8 cellular contexts compared by ENCODE assay signal in the genomic region with DNA sequence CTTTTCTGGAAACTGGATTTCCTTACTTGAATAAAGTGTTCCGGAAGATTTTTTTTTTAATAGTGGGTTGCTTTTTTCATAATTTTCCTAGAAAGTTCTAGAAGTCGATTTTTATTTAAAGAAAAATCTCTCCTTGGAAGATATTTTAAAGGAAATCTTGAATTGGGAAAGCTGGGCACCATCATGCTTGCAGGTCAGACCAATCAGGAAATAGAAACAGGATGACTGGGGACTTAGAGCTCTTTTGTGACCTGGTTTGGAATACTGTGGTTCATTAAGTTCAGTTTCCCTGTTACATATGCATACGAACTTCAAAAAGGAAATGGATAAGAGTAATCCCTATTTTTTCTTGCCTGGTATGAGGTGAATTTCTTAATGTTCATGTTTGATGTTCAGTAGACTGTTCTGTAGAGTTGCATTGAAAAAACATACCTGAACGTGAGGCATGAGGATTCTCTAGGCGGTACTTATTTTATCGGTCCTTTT. TPM values are rescaled to one million over a fixed set of nuclear protein-coding genes. Genes with fewer than 3 reads are reported as not detected.
A peak's percentile ranks its signal among the peaks of the same experiment; 100 is the strongest.
DNase-seq lines count a peak whose midpoint lies in the region; ATAC-seq and TF ChIP-seq lines count a peak whose summit lies in the region.

No MANE protein-coding gene starts in this region.

- H3K4me1 ChIP-seq in A673 (ENCODE audit: insufficient read depth, low read length, poor library complexity, severe bottlenecking) = peaks cover 26% of the 10 kb centered on the region
- H3K4me1 ChIP-seq in effector memory CD4-positive, alpha-beta T cell (ENCODE audit: control insufficient read depth, insufficient read depth, low read length, poor library complexity, severe bottlenecking) = peaks cover 47% of the 10 kb centered on the region
- peaks cover 63 to 68% of the 10 kb centered on the region in 2 donors for H3K4me1 ChIP-seq in naive thymus-derived CD4-positive, alpha-beta T cell (ENCODE audit: control insufficient read depth in 2 of 2, insufficient read depth in 2 of 2, low read length in 2 of 2)

- H3K4me3 ChIP-seq in A673 (ENCODE audit: low read depth, low read length, poor library complexity, severe bottlenecking) (peak overlapping the region; percentile 88), GM12865 (ENCODE audit: low read depth, low read length) (peak overlapping the region; percentile 89)
- peak overlapping the region; percentile 93 for H3K4me3 ChIP-seq in effector memory CD4-positive, alpha-beta T cell (ENCODE audit: insufficient read depth, low read depth, low read length, poor library complexity, severe bottlenecking)
- H3K4me3 ChIP-seq in naive thymus-derived CD4-positive, alpha-beta T cell (ENCODE audit: low read length) = peak overlapping the region; percentile 88

- H3K4me1 Mint-ChIP-seq in naive thymus-derived CD4-positive, alpha-beta T cell = peaks cover 63 to 79% (median 73%) of the 10 kb centered on the region in 7 donors

- H3K9me3 ChIP-seq in A673 (ENCODE audit: low read depth, low read length, poor library complexity, severe bottlenecking) = no peaks in the 10 kb centered on the region
- H3K9me3 ChIP-seq in effector memory CD4-positive, alpha-beta T cell (ENCODE audit: control insufficient read depth, low read length) = no peaks in the 10 kb centered on the region
- H3K9me3 ChIP-seq in naive thymus-derived CD4-positive, alpha-beta T cell (ENCODE audit: control insufficient read depth in 2 of 3, low read length in 3 of 3) = no peaks in the 10 kb centered on the region

- H3K27ac ChIP-seq in A673 (ENCODE audit: low read depth, low read length, poor library complexity, severe bottlenecking) = peak overlapping the region; percentile 91
- peak overlapping the region; percentile 82 for H3K27ac ChIP-seq in effector memory CD4-positive, alpha-beta T cell (ENCODE audit: insufficient read depth, low read length, poor library complexity, severe bottlenecking)
- peak overlapping the region; percentile 82 for H3K27ac ChIP-seq in naive thymus-derived CD4-positive, alpha-beta T cell (ENCODE audit: low read depth, low read length)

- no peaks in the 10 kb centered on the region for H3K27me3 ChIP-seq in A673 (replicated peaks; ENCODE audit: insufficient read depth, low read depth, low read length, poor library complexity)
- H3K27me3 ChIP-seq in effector memory CD4-positive, alpha-beta T cell (replicated peaks; ENCODE audit: control insufficient read depth, insufficient read depth, low read length, poor library complexity, severe bottlenecking) = no peaks in the 10 kb centered on the region
- H3K27me3 ChIP-seq in naive thymus-derived CD4-positive, alpha-beta T cell (ENCODE audit: control insufficient read depth in 2 of 2, insufficient read depth in 2 of 2, low read length in 2 of 2) = no peaks in the 10 kb centered on the region

- no peaks in the 10 kb centered on the region for H3K27me3 Mint-ChIP-seq in naive thymus-derived CD4-positive, alpha-beta T cell

- no peaks in the 10 kb centered on the region for H3K36me3 ChIP-seq in A673 (ENCODE audit: insufficient read depth, low read length, poor library complexity, severe bottlenecking)
- H3K36me3 ChIP-seq in effector memory CD4-positive, alpha-beta T cell (ENCODE audit: control insufficient read depth, insufficient read depth, low read length) = no peaks in the 10 kb centered on the region
- H3K36me3 ChIP-seq in naive thymus-derived CD4-positive, alpha-beta T cell (ENCODE audit: control insufficient read depth in 2 of 3, insufficient read depth in 3 of 3, low read length in 3 of 3) = peaks cover 0 to 4% (median 0%) of the 10 kb centered on the region in 3 experiments

- ATAC-seq in naive thymus-derived CD4-positive, alpha-beta T cell = no peak
- no peak for ATAC-seq in HG02870 (IDR thresholded peaks at IDR 0.05; ENCODE audit: unreplicated experiment)

- TF ChIP-seq CTCF in A673 (conservative IDR thresholded peaks at IDR 0.05; ENCODE audit: low read depth, low read length) (no peak), GM12865 (IDR thresholded peaks at IDR 0.05; ENCODE audit: insufficient read depth, low read depth, low read length, missing control alignments) (no peak)

- CTCF ChIA-PET in A673 (lab: Charles Lee) = interaction anchor here (2.5 kb wide), 1 partner anchor 8 kb away, joined by 11 read pairs; no protein-coding TSS in a partner anchor
- CTCF ChIA-PET in naive thymus-derived CD4-positive, alpha-beta T cell (lab: Charles Lee) = no interaction called here

- no peaks in the 10 kb centered on the region for H3K9me3 Mint-ChIP-seq in naive thymus-derived CD4-positive, alpha-beta T cell

- H3K4me3 Mint-ChIP-seq in naive thymus-derived CD4-positive, alpha-beta T cell = peak overlapping the region; percentile 82 to 97 (median 92)

- no TSS peak for BruUV-seq in A673 (replicated peaks; lab: Mats Ljungman, UMichigan)

- H3K27ac Mint-ChIP-seq in naive thymus-derived CD4-positive, alpha-beta T cell = peak overlapping the region; percentile 71 to 97 (median 85)

- POLR2A ChIA-PET in A673 (lab: Charles Lee; ENCODE audit: low non-redundant PET) = no interaction called here
- POLR2A ChIA-PET in naive thymus-derived CD4-positive, alpha-beta T cell (lab: Charles Lee) = interaction anchor here (0.6 to 12.7 kb wide), 8 partner anchors 7 to 153 kb away, joined by 3 to 300 read pairs (median 6); a partner anchor contains a TSS

- DNase-seq in A673 (ENCODE audit: low spot score) = peak; percentile 59
- no peak for DNase-seq in GM12865 (ENCODE audit: low read depth)
- peak; percentile 86 for DNase-seq in RKO (ENCODE audit: low spot score)
- no peak for DNase-seq in effector memory CD4-positive, alpha-beta T cell
- DNase-seq in naive thymus-derived CD4-positive, alpha-beta T cell = no peak
- DNase-seq in NCI-H187 (lab: John Stamatoyannopoulos, UW) = no peak
- no peak for DNase-seq in NCI-H2081 (lab: John Stamatoyannopoulos, UW)

- peaks cover 0 to 19% (median 0%) of the 10 kb centered on the region in 5 donors for H3K36me3 Mint-ChIP-seq in naive thymus-derived CD4-positive, alpha-beta T cell

- intact Hi-C loops in A673 (cut with micrococcal nuclease; ENCODE audit: unreplicated experiment) = no loop called here
- intact Hi-C loops in naive thymus-derived CD4-positive, alpha-beta T cell (cut with micrococcal nuclease) = loop anchor here (5.0 to 10.0 kb wide), 4 partner anchors 244 to 1248 kb away; a partner anchor contains a TSS

RNA-seq across cellular contexts. Expression of a gene that starts 1.2 kb away (rescaled TPM):
- total RNA-seq in A673 (2021) = 53.7 and 56.0 TPM in 2 replicates
- total RNA-seq in naive thymus-derived CD4-positive, alpha-beta T cell = 100 to 1,000 TPM; 120 to 151 (median 147) TPM
- polyA plus RNA-seq in naive thymus-derived CD4-positive, alpha-beta T cell = 100 to 1,000 TPM in 1 of 2 donors, 10 to 100 TPM in 1; 75.8 to 109 TPM

Comparison
In these comparisons a context has a peak if more than half of its experiments do, and no peak if none do; other contexts are left out.
1. DNase-seq: peak in A673 (single experiment) and RKO (single experiment); none in GM12865 (single experiment), effector memory CD4-positive, alpha-beta T cell (0 of 3), naive thymus-derived CD4-positive, alpha-beta T cell (0 of 9), NCI-H187 (0 of 2) and NCI-H2081 (0 of 2).
2. Peak in every context shown above with its lines, with median percentiles within 50 percentile points of each other: H3K27ac ChIP-seq and H3K4me3 ChIP-seq.